ENCODE assay signal across 23 cellular contexts in genomic region chr17:77613627-77614026, GRCh38.
A peak's percentile ranks its signal among the peaks of the same experiment; 100 is the strongest.
DNase-seq lines count a peak whose midpoint lies in the region; ATAC-seq and TF ChIP-seq lines count a peak whose summit lies in the region.
"Had no signal": no experiment of that assay in that cellular context is flagged by ENCODE, and none has a peak within 500 bp of the region (broad histone marks: within the 10 kb centered on the region; RNA-seq: fewer than 3 reads in every experiment).

No MANE protein-coding gene starts in this region.

- H3K9me3 ChIP-seq in Loucy (ENCODE audit: insufficient read depth, low read depth, low read length): no peaks in the 10 kb centered on the region
- no peaks in the 10 kb centered on the region for H3K9me3 ChIP-seq in endodermal cell (ENCODE audit: control insufficient read depth, low read length)
- H3K9me3 ChIP-seq in stomach: no peaks in the 10 kb centered on the region
- no peaks in the 10 kb centered on the region for H3K9me3 ChIP-seq in colonic mucosa
- no peaks in the 10 kb centered on the region for H3K9me3 ChIP-seq in suprapubic skin
- H3K9me3 ChIP-seq: BLaER1 treated with 17β-estradiol and CSF1 and Interleukin-3, amounts not matched to agents 10 nM and 100 nM; Peyer's patch; SJCRH30 had no signal

- H3K9me2 ChIP-seq in Loucy (replicated peaks; ENCODE audit: low read depth, low read length): no peaks in the 10 kb centered on the region

- intact Hi-C loops in stomach (cut with DNase I; ENCODE audit: low total_unique reads) (no loop called here), colonic mucosa (cut with DNase I) (no loop called here)

- no peak overlapping the region for H3K4me2 ChIP-seq in Loucy (ENCODE audit: low read depth, low read length, poor library complexity, severe bottlenecking)
- H3K4me2 ChIP-seq: BLaER1 treated with 17β-estradiol and CSF1 and Interleukin-3, amounts not matched to agents 10 nM and 100 nM; KMS-11 had no signal

- no peak overlapping the region for H3K9ac ChIP-seq in Loucy (ENCODE audit: low read depth, low read length, poor library complexity, severe bottlenecking)
- no peak overlapping the region for H3K9ac ChIP-seq in endodermal cell (ENCODE audit: extremely low read depth, low read length, poor library complexity, severe bottlenecking)
- no peak overlapping the region for H3K9ac ChIP-seq in colonic mucosa (ENCODE audit: low read depth in 2 of 2, low read length in 2 of 2)
- H3K9ac ChIP-seq: BLaER1 treated with 17β-estradiol and CSF1 and Interleukin-3, amounts not matched to agents 10 nM and 100 nM; GM23248; KMS-11 had no signal

- H3K36me3 ChIP-seq in Loucy (ENCODE audit: insufficient read depth, low read length) (no peaks in the 10 kb centered on the region), endodermal cell (ENCODE audit: control insufficient read depth, insufficient read depth, low read length) (no peaks in the 10 kb centered on the region), stomach (no peaks in the 10 kb centered on the region), colonic mucosa (no peaks in the 10 kb centered on the region), suprapubic skin (no peaks in the 10 kb centered on the region)
- H3K36me3 ChIP-seq: BLaER1 treated with 17β-estradiol and CSF1 and Interleukin-3, amounts not matched to agents 10 nM and 100 nM; Peyer's patch; SJCRH30 had no signal

- peak; percentile 32 for DNase-seq in activated CD8-positive, alpha-beta memory T cell treated with anti-CD3 and anti-CD28 coated beads, Interleukin-2, amount 50 U/mL, for 48 hours
- DNase-seq in activated CD8-positive, alpha-beta memory T cell treated with anti-CD3 and anti-CD28 coated beads, Interleukin-2, amount 50 U/mL, for 4 hours: no peak
- DNase-seq in endodermal cell (peak; percentile 30), stomach (peak; percentile 14), colonic mucosa (no peak), suprapubic skin (ENCODE audit: low spot score in 2 of 2) (no peak)
- DNase-seq: CD8-positive, alpha-beta T cell; DMS153; IMR-90; MV-4-11; NCI-H1105 treated with DMSO at 0.1 percent for 48 hours; NCI-H1694 treated with DMSO at 0.1 percent for 48 hours; NCI-H2081 treated with DMSO at 0.1 percent for 48 hours; NCI-H446; NCI-H526; SJCRH30 had no signal

- H3K9me3 Mint-ChIP-seq in endodermal cell: peaks cover 2% of the 10 kb centered on the region
- H3K9me3 Mint-ChIP-seq: CD8-positive, alpha-beta T cell had no signal

- H3K27me3 ChIP-seq in Loucy (ENCODE audit: insufficient read depth, low read length, poor library complexity, severe bottlenecking) (no peaks in the 10 kb centered on the region), endodermal cell (ENCODE audit: control insufficient read depth, insufficient read depth, low read length, poor library complexity, severe bottlenecking) (no peaks in the 10 kb centered on the region), stomach (peaks cover 0 to 7% (median 0%) of the 10 kb centered on the region in 3 donors), colonic mucosa (no peaks in the 10 kb centered on the region), suprapubic skin (peaks cover 11% of the 10 kb centered on the region)
- H3K27me3 ChIP-seq: BLaER1 treated with 17β-estradiol and CSF1 and Interleukin-3, amounts not matched to agents 10 nM and 100 nM; Peyer's patch had no signal

- no peaks in the 10 kb centered on the region for H3K79me2 ChIP-seq in Loucy (ENCODE audit: insufficient read depth, low read length)

- peaks cover 12% of the 10 kb centered on the region for H3K27me3 Mint-ChIP-seq in endodermal cell (ENCODE audit: insufficient read depth)

- H3K36me3 Mint-ChIP-seq in endodermal cell (ENCODE audit: low read depth): no peaks in the 10 kb centered on the region
- H3K36me3 Mint-ChIP-seq: CD8-positive, alpha-beta T cell had no signal

- H3K4me3 ChIP-seq in Loucy (ENCODE audit: low read length, poor library complexity, severe bottlenecking): no peak overlapping the region
- no peak overlapping the region for H3K4me3 ChIP-seq in endodermal cell (ENCODE audit: low read length)
- no peak overlapping the region for H3K4me3 ChIP-seq in stomach
- H3K4me3 ChIP-seq in colonic mucosa: no peak overlapping the region
- H3K4me3 ChIP-seq in suprapubic skin: no peak overlapping the region
- H3K4me3 ChIP-seq: BLaER1 treated with 17β-estradiol and CSF1 and Interleukin-3, amounts not matched to agents 10 nM and 100 nM; GM23248; Peyer's patch; SJCRH30 had no signal

- no peaks in the 10 kb centered on the region for H3F3A ChIP-seq in Loucy (ENCODE audit: low read depth)

- no peaks in the 10 kb centered on the region for H4K20me1 ChIP-seq in Loucy (ENCODE audit: insufficient read depth, low read length, poor library complexity, severe bottlenecking)
- H4K20me1 ChIP-seq: BLaER1 treated with 17β-estradiol and CSF1 and Interleukin-3, amounts not matched to agents 10 nM and 100 nM had no signal

- H3K27ac Mint-ChIP-seq in endodermal cell: no peak overlapping the region
- H3K27ac Mint-ChIP-seq: CD8-positive, alpha-beta T cell had no signal

- H3K27ac ChIP-seq in endodermal cell (ENCODE audit: low read depth, low read length) (no peak overlapping the region), stomach (no peak overlapping the region), colonic mucosa (no peak overlapping the region), suprapubic skin (no peak overlapping the region)
- H3K27ac ChIP-seq: 22Rv1; BLaER1 treated with 17β-estradiol and CSF1 and Interleukin-3, amounts not matched to agents 10 nM and 100 nM; GM23248; KMS-11; Peyer's patch; SJCRH30 had no signal

- ATAC-seq in GM18517 (IDR thresholded peaks at IDR 0.05; ENCODE audit: unreplicated experiment): no peak
- ATAC-seq: CD8-positive, alpha-beta T cell had no signal

- no peak for TF ChIP-seq POLR2A in stomach (IDR thresholded peaks at IDR 0.05)
- TF ChIP-seq POLR2A in suprapubic skin (IDR thresholded peaks at IDR 0.05): no peak

- TF ChIP-seq EP300 in stomach (IDR thresholded peaks at IDR 0.05) (no peak), suprapubic skin (IDR thresholded peaks at IDR 0.05) (no peak)

- peak overlapping the region; percentile 31; the same call in 1 of the 2 replicates for H2AFZ ChIP-seq in Loucy (ENCODE audit: low read length)
- H2AFZ ChIP-seq: GM23248 had no signal

- 89 to 97% methylated on average over 7 to 8 of the region's 8 CpGs for WGBS in endodermal cell (ENCODE audit: insufficient coverage in 1 of 2, insufficient read length in 1 of 2), 2 experiments
- 83 to 95% (median 86%) methylated on average over 8 of the region's 8 CpGs for WGBS in stomach, 5 donors
- WGBS in suprapubic skin: 90% methylated on average over 8 of the region's 8 CpGs

- H3K4me1 Mint-ChIP-seq in endodermal cell: peaks cover 3% of the 10 kb centered on the region

- H3K4me1 ChIP-seq in Loucy (ENCODE audit: insufficient read depth, low read length, poor library complexity, severe bottlenecking) (peaks cover 50% of the 10 kb centered on the region), endodermal cell (ENCODE audit: control insufficient read depth, insufficient read depth, low read length) (no peaks in the 10 kb centered on the region), stomach (peaks cover 0 to 30% (median 17%) of the 10 kb centered on the region in 4 donors), colonic mucosa (no peaks in the 10 kb centered on the region), suprapubic skin (peaks cover 42% of the 10 kb centered on the region)

- no peak overlapping the region for H3K4me3 Mint-ChIP-seq in endodermal cell
- H3K4me3 Mint-ChIP-seq: CD8-positive, alpha-beta T cell had no signal

- TF ChIP-seq CTCF in Loucy (conservative IDR thresholded peaks at IDR 0.05; ENCODE audit: low read length) (no peak), endodermal cell (conservative IDR thresholded peaks at IDR 0.05) (no peak), stomach (IDR thresholded peaks at IDR 0.05) (no peak), colonic mucosa (IDR thresholded peaks at IDR 0.05) (no peak), suprapubic skin (IDR thresholded peaks at IDR 0.05) (no peak)

Comparison
In these comparisons a context has a peak if more than half of its experiments do, and no peak if none do; other contexts are left out.
1. DNase-seq: peak in activated CD8-positive, alpha-beta memory T cell treated with anti-CD3 and anti-CD28 coated beads, Interleukin-2, amount 50 U/mL, for 48 hours (single experiment), endodermal cell (single experiment) and stomach (single experiment); none in activated CD8-positive, alpha-beta memory T cell treated with anti-CD3 and anti-CD28 coated beads, Interleukin-2, amount 50 U/mL, for 4 hours (single experiment), colonic mucosa (single experiment) and suprapubic skin (0 of 2).